Comparison of ENCODE assay signal across 17 cellular contexts in genomic region chr14:85856430-85856829, GRCh38.
DNase-seq lines count a peak whose midpoint lies in the region; TF ChIP-seq lines count a peak whose summit lies in the region.
"Had no signal": no experiment of that assay in that cellular context is flagged by ENCODE, and none has a peak within 500 bp of the region (broad histone marks: within the 10 kb centered on the region; RNA-seq: fewer than 3 reads in every experiment).

No MANE protein-coding gene starts in this region.

- H3K27ac ChIP-seq in dorsolateral prefrontal cortex, result no peak overlapping the region
- H3K27ac ChIP-seq: gastroesophageal sphincter, left lung had no signal

- intact Hi-C loops in dorsolateral prefrontal cortex (cut with DNase I), result loop anchor here (2.0 to 10.0 kb wide), 3 partner anchors 128 to 196 kb away; no protein-coding TSS in a partner anchor

- DNase-seq in NCI-H2171 treated with DMSO at 0.1 percent for 48 hours (lab: John Stamatoyannopoulos, UW) (peak; percentile 34), NCI-H2171 (lab: John Stamatoyannopoulos, UW) (no peak), NCI-H1694 treated with DMSO at 0.1 percent for 48 hours (lab: John Stamatoyannopoulos, UW) (peak; percentile 39), dorsolateral prefrontal cortex (no peak), pons (ENCODE audit: low spot score) (peak; percentile 49), NCI-H446 (lab: John Stamatoyannopoulos, UW) (no peak), NK-92 (lab: John Stamatoyannopoulos, UW; ENCODE audit: unreplicated experiment) (no peak), activated gamma-delta T cell treated with Interleukin-2 at 50 U/mL for 16 hours (no peak)
- DNase-seq: activated B cell treated with CpG ODN at 0.5 μM for 24 hours; activated T-cell treated with anti-CD3 and anti-CD28 coated beads, Interleukin-2, amount 50 U/mL, for 4 hours; aorta; left lung; NCI-H345; stimulated activated CD4-positive, alpha-beta T cell treated with anti-CD3 and anti-CD28 coated beads, Interleukin-15, amount 100 ng/mL, for 24 hours; trophoblast cell had no signal

- no peak overlapping the region for H3K4me3 ChIP-seq in dorsolateral prefrontal cortex
- H3K4me3 ChIP-seq: gastroesophageal sphincter, GM12878, left lung had no signal

- peak in 55 of 56 donors; percentile 16 to 81 (median 58) for TF ChIP-seq CTCF in dorsolateral prefrontal cortex (IDR thresholded peaks at IDR 0.05 in 54 of 56, conservative IDR thresholded peaks at IDR 0.05 in 2 of 56; ENCODE audit: low read depth in 1 of 56, partially characterized antibody in 56 of 56)

- no peaks in the 10 kb centered on the region for H3K27me3 ChIP-seq in dorsolateral prefrontal cortex
- H3K27me3 ChIP-seq: gastroesophageal sphincter, left lung had no signal

Comparison
In these comparisons a context has a peak if more than half of its experiments do, and no peak if none do; other contexts are left out.
1. DNase-seq: peak in NCI-H2171 treated with DMSO at 0.1 percent for 48 hours (single experiment), NCI-H1694 treated with DMSO at 0.1 percent for 48 hours (single experiment) and pons (single experiment); none in NCI-H2171 (single experiment), dorsolateral prefrontal cortex (0 of 10), NCI-H446 (0 of 2), NK-92 (single experiment) and activated gamma-delta T cell treated with Interleukin-2 at 50 U/mL for 16 hours (single experiment).